Comparison of ENCODE assay signal across 8 cellular contexts in genomic region chr10:115417585-115418265, GRCh38.
DNase-seq lines count a peak whose midpoint lies in the region; ATAC-seq and TF ChIP-seq lines count a peak whose summit lies in the region.

No MANE protein-coding gene starts in this region.

- H2BK12ac ChIP-seq in H9 (ENCODE audit: insufficient read length, low read depth, low read length): no peak overlapping the region

- H3K9me3 ChIP-seq in right cardiac atrium (ENCODE audit: control insufficient read depth, low read length) (no peaks in the 10 kb centered on the region), heart right ventricle (peaks cover 0 to 23% (median 7%) of the 10 kb centered on the region in 11 donors), H9 (ENCODE audit: control insufficient read depth, low read depth, low read length) (no peaks in the 10 kb centered on the region)
- no peaks in the 10 kb centered on the region for H3K9me3 ChIP-seq in CD8-positive, alpha-beta T cell (ENCODE audit: low read length)

- no peak overlapping the region for H3K27ac ChIP-seq in right cardiac atrium (ENCODE audit: low read length)
- H3K27ac ChIP-seq in heart right ventricle: no peak overlapping the region
- no peak overlapping the region for H3K27ac ChIP-seq in H9 (ENCODE audit: insufficient read length, low read depth, low read length)
- no peak overlapping the region for H3K27ac ChIP-seq in CD8-positive, alpha-beta T cell (ENCODE audit: low read depth, low read length)

- no peak overlapping the region for H2AFZ ChIP-seq in H9 (ENCODE audit: low read length)

- H3K4me2 ChIP-seq in H9 (ENCODE audit: insufficient read depth, insufficient read length, low read length): no peak overlapping the region

- no peaks in the 10 kb centered on the region for H3K4me1 ChIP-seq in right cardiac atrium (ENCODE audit: control insufficient read depth, insufficient read depth, low read length)
- no peaks in the 10 kb centered on the region for H3K4me1 ChIP-seq in heart right ventricle
- H3K4me1 ChIP-seq in H9 (ENCODE audit: insufficient read depth, low read length): no peaks in the 10 kb centered on the region
- H3K4me1 ChIP-seq in CD8-positive, alpha-beta T cell (ENCODE audit: insufficient read depth, low read length): no peaks in the 10 kb centered on the region

- ATAC-seq in right cardiac atrium (no peak), heart right ventricle (no peak), left lobe of liver (peak; percentile 93)
- ATAC-seq in CD8-positive, alpha-beta T cell: no peak

- intact Hi-C loops in right cardiac atrium (cut with DNase I) (no loop called here), heart right ventricle (cut with DNase I) (no loop called here)
- intact Hi-C loops in CD8-positive, alpha-beta T cell (cut with DNase I, micrococcal nuclease): no loop called here

- TF ChIP-seq CTCF in heart right ventricle (IDR thresholded peaks at IDR 0.05) (peak in 4 of 9 donors; percentile 14 to 27 (median 26)), H9 (conservative IDR thresholded peaks at IDR 0.05) (peak; percentile 85)
- no peak for TF ChIP-seq CTCF in CD8-positive, alpha-beta T cell (IDR thresholded peaks at IDR 0.05)

- H3K4me3 ChIP-seq in right cardiac atrium (ENCODE audit: low read length): no peak overlapping the region
- no peak overlapping the region for H3K4me3 ChIP-seq in heart right ventricle
- no peak overlapping the region for H3K4me3 ChIP-seq in CD8-positive, alpha-beta T cell (ENCODE audit: low read depth, low read length)

- H2BK15ac ChIP-seq in H9 (ENCODE audit: low read depth, low read length): no peak overlapping the region

- H4K20me1 ChIP-seq in H9 (ENCODE audit: control insufficient read depth, insufficient read depth, insufficient read length): no peaks in the 10 kb centered on the region

- no peaks in the 10 kb centered on the region for H3K79me2 ChIP-seq in H9 (ENCODE audit: insufficient read depth, low read length)

- no peak overlapping the region for H3K4me3 Mint-ChIP-seq in H9
- H3K4me3 Mint-ChIP-seq in activated naive CD8-positive, alpha-beta T cell treated with anti-CD3 and anti-CD28 coated beads for 36 hours: no peak overlapping the region
- no peak overlapping the region for H3K4me3 Mint-ChIP-seq in CD8-positive, alpha-beta T cell

- H3K27me3 Mint-ChIP-seq in H9 (ENCODE audit: low read depth): no peaks in the 10 kb centered on the region
- no peaks in the 10 kb centered on the region for H3K27me3 Mint-ChIP-seq in activated naive CD8-positive, alpha-beta T cell treated with anti-CD3 and anti-CD28 coated beads for 36 hours
- no peaks in the 10 kb centered on the region for H3K27me3 Mint-ChIP-seq in CD8-positive, alpha-beta T cell (ENCODE audit: low read depth)

- in situ Hi-C loops in KBM-7 (cut with MboI; ENCODE audit: low pct_unique_long_range_greater_than_20kb, low sequenced_read_pairs): no loop called here

- H3K27ac Mint-ChIP-seq in H9: no peak overlapping the region
- H3K27ac Mint-ChIP-seq in activated naive CD8-positive, alpha-beta T cell treated with anti-CD3 and anti-CD28 coated beads for 36 hours: no peak overlapping the region
- no peak overlapping the region for H3K27ac Mint-ChIP-seq in CD8-positive, alpha-beta T cell

- no peak overlapping the region for H2AK5ac ChIP-seq in H9 (ENCODE audit: insufficient read length, low read length)

- no peak overlapping the region for H3K56ac ChIP-seq in H9 (ENCODE audit: insufficient read length, low read depth, low read length)

- H3K14ac ChIP-seq in H9 (ENCODE audit: insufficient read depth, low read length): no peak overlapping the region

- H3K9ac ChIP-seq in H9 (ENCODE audit: extremely low read depth, insufficient read length, low read length): no peak overlapping the region

- H3K4ac ChIP-seq in H9 (ENCODE audit: low read depth, low read length): no peak overlapping the region

- no peak overlapping the region for H2BK5ac ChIP-seq in H9 (ENCODE audit: insufficient read length, low read length)

- no peaks in the 10 kb centered on the region for H3K23me2 ChIP-seq in H9 (ENCODE audit: insufficient read length, low read depth, low read length, poor library complexity, severe bottlenecking)

- no peak overlapping the region for H4K8ac ChIP-seq in H9 (replicated peaks; ENCODE audit: insufficient read length, low read depth, low read length)

- no peaks in the 10 kb centered on the region for H3K4me1 Mint-ChIP-seq in H9
- H3K4me1 Mint-ChIP-seq in activated naive CD8-positive, alpha-beta T cell treated with anti-CD3 and anti-CD28 coated beads for 36 hours: no peaks in the 10 kb centered on the region
- no peaks in the 10 kb centered on the region for H3K4me1 Mint-ChIP-seq in CD8-positive, alpha-beta T cell (ENCODE audit: low read depth)

- DNase-seq in right cardiac atrium (peak in 2 of 3 donors; percentile 7 to 12), heart right ventricle (no peak), H9 (peak; percentile 77), KBM-7 (peak; percentile 48), left lobe of liver (ENCODE audit: low spot score) (peak; percentile 45), NCI-H1105 treated with DMSO at 0.1 percent for 48 hours (lab: John Stamatoyannopoulos, UW) (no peak)
- DNase-seq in activated naive CD8-positive, alpha-beta T cell treated with anti-CD3 and anti-CD28 coated beads for 36 hours: peak; percentile 1
- no peak for DNase-seq in CD8-positive, alpha-beta T cell

- no peak overlapping the region for H2BK120ac ChIP-seq in H9 (ENCODE audit: low read depth, low read length, poor library complexity, severe bottlenecking)

- no peak overlapping the region for H3K18ac ChIP-seq in H9 (ENCODE audit: insufficient read length, low read depth, low read length)

- no peak overlapping the region for H4K5ac ChIP-seq in H9 (ENCODE audit: insufficient read length, low read depth, low read length)

- no peaks in the 10 kb centered on the region for H3K36me3 Mint-ChIP-seq in H9 (ENCODE audit: insufficient read depth in 1 of 3, low read depth in 3 of 3)
- H3K36me3 Mint-ChIP-seq in activated naive CD8-positive, alpha-beta T cell treated with anti-CD3 and anti-CD28 coated beads for 36 hours: no peaks in the 10 kb centered on the region
- no peaks in the 10 kb centered on the region for H3K36me3 Mint-ChIP-seq in CD8-positive, alpha-beta T cell

- CTCF ChIA-PET in CD8-positive, alpha-beta T cell (lab: Charles Lee): no interaction called here

- POLR2A ChIA-PET in CD8-positive, alpha-beta T cell (lab: Charles Lee): no interaction called here

- H3K9me3 Mint-ChIP-seq in H9: no peaks in the 10 kb centered on the region; a peak in 1 of 5 replicates
- H3K9me3 Mint-ChIP-seq in activated naive CD8-positive, alpha-beta T cell treated with anti-CD3 and anti-CD28 coated beads for 36 hours: peaks cover 9% of the 10 kb centered on the region
- H3K9me3 Mint-ChIP-seq in CD8-positive, alpha-beta T cell: peaks cover 26% of the 10 kb centered on the region

- no peaks in the 10 kb centered on the region for H3K79me1 ChIP-seq in H9 (ENCODE audit: insufficient read depth, low read depth, low read length, poor library complexity, severe bottlenecking)

- no peak overlapping the region for H2BK20ac ChIP-seq in H9 (ENCODE audit: low read depth, low read length, poor library complexity, severe bottlenecking)

- H4K91ac ChIP-seq in H9 (ENCODE audit: insufficient read length, low read depth, low read length): no peak overlapping the region

- H3T11ph ChIP-seq in H9 (ENCODE audit: low read length): no peak overlapping the region

- no peaks in the 10 kb centered on the region for H3K27me3 ChIP-seq in right cardiac atrium (ENCODE audit: control insufficient read depth, insufficient read depth)
- H3K27me3 ChIP-seq in heart right ventricle: no peaks in the 10 kb centered on the region
- no peaks in the 10 kb centered on the region for H3K27me3 ChIP-seq in H9 (ENCODE audit: insufficient read depth, low read length)
- no peaks in the 10 kb centered on the region for H3K27me3 ChIP-seq in CD8-positive, alpha-beta T cell (ENCODE audit: insufficient read depth, low read length)

- H3K23ac ChIP-seq in H9 (ENCODE audit: insufficient read length, low read depth, low read length): no peak overlapping the region

- no peaks in the 10 kb centered on the region for H3K36me3 ChIP-seq in heart right ventricle
- H3K36me3 ChIP-seq in CD8-positive, alpha-beta T cell (ENCODE audit: insufficient read depth, low read length): no peaks in the 10 kb centered on the region

Comparison
In these comparisons a context has a peak if more than half of its experiments do, and no peak if none do; other contexts are left out.
1. DNase-seq: peak in right cardiac atrium (2 of 3), H9 (single experiment), KBM-7 (single experiment), activated naive CD8-positive, alpha-beta T cell treated with anti-CD3 and anti-CD28 coated beads for 36 hours (single experiment) and left lobe of liver (single experiment); none in heart right ventricle (0 of 2), NCI-H1105 treated with DMSO at 0.1 percent for 48 hours (single experiment) and CD8-positive, alpha-beta T cell (0 of 7).